7 cellular contexts compared by ENCODE assay signal in the genomic region with DNA sequence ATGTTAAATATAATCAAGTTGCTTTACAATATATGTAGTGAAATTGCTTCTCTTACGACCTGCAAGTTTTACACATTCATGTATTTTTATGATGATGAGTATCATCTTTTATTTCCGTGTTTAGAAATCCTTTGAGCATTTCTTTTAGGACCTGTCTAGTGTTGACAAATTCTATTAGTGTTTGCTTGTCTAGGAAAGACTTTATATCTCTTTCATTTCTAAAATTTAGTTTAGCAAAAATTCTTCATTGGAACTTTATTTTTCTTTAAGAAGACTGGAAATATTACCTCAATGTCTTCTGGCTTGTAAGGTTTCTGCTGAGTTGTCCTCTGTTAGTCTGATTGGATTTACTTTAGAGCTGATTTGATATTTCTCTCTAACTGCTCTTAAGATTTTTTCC.
"Had no signal": no experiment of that assay in that cellular context is flagged by ENCODE, and none has a peak within 500 bp of the region (broad histone marks: within the 10 kb centered on the region; RNA-seq: fewer than 3 reads in every experiment).

No MANE protein-coding gene starts in this region.

- H3K4me3 ChIP-seq: K562 had no signal

- DNase-seq: IMR-90, KBM-7, KG1 had no signal

- H3K27ac ChIP-seq: HL-60, KMS-11 had no signal

- H3K9ac ChIP-seq: KMS-11 had no signal

- FAIRE-seq: HTR-8/SVneo, K562 had no signal

- H3K4me2 ChIP-seq: KMS-11 had no signal

- ATAC-seq: K562 had no signal
